ENCODE assay signal across 2 cellular contexts in the genomic region with DNA sequence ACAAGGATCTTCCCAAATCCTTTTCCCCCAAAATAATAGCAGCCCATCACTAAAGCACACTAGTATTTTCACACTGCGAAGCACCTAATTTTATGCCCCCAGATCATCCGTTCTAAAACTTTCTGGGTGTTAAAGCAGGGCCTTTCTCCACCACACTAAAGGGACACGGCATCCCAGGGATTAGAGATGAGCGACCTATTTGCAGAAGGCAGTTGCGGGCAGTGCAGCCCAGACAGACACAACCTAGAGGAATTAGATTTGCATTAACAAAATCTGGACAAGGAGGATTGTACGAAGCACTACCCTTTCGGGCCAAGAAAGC.
TF ChIP-seq lines count a peak whose summit lies in the region.

No MANE protein-coding gene starts in this region.

TF ChIP-seq in SK-N-SH, 30 proteins besides CTCF, POLR2A, EP300 and RAD21 (continued from another document):
- TF ChIP-seq FOSL2 (IDR thresholded peaks at IDR 0.05; ENCODE audit: borderline replicate concordance, low read depth): no peak
- no peak for TF ChIP-seq YY1 (IDR thresholded peaks at IDR 0.05; ENCODE audit: low read depth)
- no peak for TF ChIP-seq NRF1 (IDR thresholded peaks at IDR 0.05; ENCODE audit: low read depth, low read length)
- no peak for TF ChIP-seq JUND (IDR thresholded peaks at IDR 0.05)
- TF ChIP-seq, protein P1, sequence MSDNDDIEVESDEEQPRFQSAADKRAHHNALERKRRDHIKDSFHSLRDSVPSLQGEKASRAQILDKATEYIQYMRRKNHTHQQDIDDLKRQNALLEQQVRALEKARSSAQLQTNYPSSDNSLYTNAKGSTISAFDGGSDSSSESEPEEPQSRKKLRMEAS (IDR thresholded peaks at IDR 0.05; ENCODE audit: low read depth): no peak
- no peak for TF ChIP-seq EZH2phosphoT487 (IDR thresholded peaks at IDR 0.05; ENCODE audit: borderline replicate concordance, low read depth)

TF ChIP-seq in SK-N-SH treated with all-trans-retinoic acid at 6 μM for 48 hours, 23 proteins besides CTCF, POLR2A, EP300 and RAD21 (continued from another document):
- TF ChIP-seq, protein P2, sequence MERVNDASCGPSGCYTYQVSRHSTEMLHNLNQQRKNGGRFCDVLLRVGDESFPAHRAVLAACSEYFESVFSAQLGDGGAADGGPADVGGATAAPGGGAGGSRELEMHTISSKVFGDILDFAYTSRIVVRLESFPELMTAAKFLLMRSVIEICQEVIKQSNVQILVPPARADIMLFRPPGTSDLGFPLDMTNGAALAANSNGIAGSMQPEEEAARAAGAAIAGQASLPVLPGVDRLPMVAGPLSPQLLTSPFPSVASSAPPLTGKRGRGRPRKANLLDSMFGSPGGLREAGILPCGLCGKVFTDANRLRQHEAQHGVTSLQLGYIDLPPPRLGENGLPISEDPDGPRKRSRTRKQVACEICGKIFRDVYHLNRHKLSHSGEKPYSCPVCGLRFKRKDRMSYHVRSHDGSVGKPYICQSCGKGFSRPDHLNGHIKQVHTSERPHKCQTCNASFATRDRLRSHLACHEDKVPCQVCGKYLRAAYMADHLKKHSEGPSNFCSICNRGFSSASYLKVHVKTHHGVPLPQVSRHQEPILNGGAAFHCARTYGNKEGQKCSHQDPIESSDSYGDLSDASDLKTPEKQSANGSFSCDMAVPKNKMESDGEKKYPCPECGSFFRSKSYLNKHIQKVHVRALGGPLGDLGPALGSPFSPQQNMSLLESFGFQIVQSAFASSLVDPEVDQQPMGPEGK (CRISPR knock-in tag; IDR thresholded peaks at IDR 0.05; ENCODE audit: borderline replicate concordance): no peak
- TF ChIP-seq OSR1 (CRISPR knock-in tag; IDR thresholded peaks at IDR 0.05): no peak
